Comparison of ENCODE assay signal across 15 cellular contexts in the genomic region with DNA sequence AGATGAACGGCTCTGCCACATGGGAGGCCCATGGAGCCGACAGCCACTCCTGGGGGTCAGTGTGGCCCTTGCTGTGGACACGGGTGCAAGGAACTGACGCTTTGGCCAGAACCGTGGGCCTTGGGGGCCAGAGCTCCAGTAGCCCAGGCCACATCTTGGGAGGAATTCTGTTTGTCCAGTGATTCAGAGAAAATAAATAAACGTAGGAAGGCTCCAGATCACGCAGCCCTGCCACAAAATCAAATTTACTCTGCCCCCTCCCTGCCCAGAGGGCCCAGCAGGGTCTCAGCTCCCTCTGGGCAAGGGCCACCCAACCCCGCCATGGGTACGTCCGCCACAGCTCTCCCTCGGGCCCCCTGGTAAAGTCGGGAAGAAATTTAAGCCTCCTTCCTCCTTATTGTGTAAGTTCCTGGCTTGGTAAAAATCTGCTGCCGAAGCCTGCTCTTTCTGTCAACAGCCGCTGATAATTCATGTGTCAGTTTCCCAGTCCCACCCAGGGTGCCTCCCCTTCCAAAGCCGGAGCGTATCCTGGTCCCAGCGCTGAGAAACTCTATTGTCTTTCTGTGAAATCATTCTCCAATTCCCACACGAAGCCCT. TPM values are rescaled to one million over a fixed set of nuclear protein-coding genes. Genes with fewer than 3 reads are reported as not detected.
DNase-seq lines count a peak whose midpoint lies in the region; ATAC-seq and TF ChIP-seq lines count a peak whose summit lies in the region.
"Had no signal": no experiment of that assay in that cellular context is flagged by ENCODE, and none has a peak within 500 bp of the region (broad histone marks: within the 10 kb centered on the region; RNA-seq: fewer than 3 reads in every experiment).

No MANE protein-coding gene starts in this region.

- H2BK20ac ChIP-seq in IMR-90 (ENCODE audit: low read depth, low read length), result peak overlapping the region; percentile 95

- dilution Hi-C loops in IMR-90 (cut with HindIII; ENCODE audit: low sequenced_read_pairs, unreplicated experiment), result no loop called here

- POLR2A ChIA-PET in IMR-90 (lab: Charles Lee; ENCODE audit: unreplicated experiment) (no interaction called here), T-cell (lab: Charles Lee) (no interaction called here)

- ATAC-seq in IMR-90 (ENCODE audit: low read depth), result peak; percentile 35
- no peak for ATAC-seq in HG02642 (IDR thresholded peaks at IDR 0.05; ENCODE audit: poor library complexity, unreplicated experiment)
- no peak for ATAC-seq in T-cell (replicated peaks in 1 of 4)
- ATAC-seq: activated T-helper 17 cell treated with anti-CD3 and anti-CD28 coated beads, Interleukin-2, amount 50 U/mL, for 72 hours had no signal

- H4K5ac ChIP-seq in IMR-90 (ENCODE audit: low read depth, low read length), result peak overlapping the region; percentile 70

- CTCF ChIA-PET in IMR-90 (lab: Yijun Ruan, JAX) (no interaction called here), T-cell (lab: Charles Lee) (no interaction called here)

- H2AFZ ChIP-seq in IMR-90 (replicated peaks; ENCODE audit: low read length, poor library complexity), result peak overlapping the region; percentile 66

- intact Hi-C loops in IMR-90 (cut with micrococcal nuclease), result no loop called here

- H3K4me3 ChIP-seq in BLaER1 (no peak overlapping the region), IMR-90 (ENCODE audit: insufficient read depth, low read depth, low read length) (no peak overlapping the region), endodermal cell (ENCODE audit: low read length) (no peak overlapping the region), mucosa of stomach (ENCODE audit: low read length) (peak overlapping the region; percentile 15)
- H3K4me3 ChIP-seq: thyroid gland had no signal

- H4K8ac ChIP-seq in IMR-90 (ENCODE audit: low read depth in 2 of 2, low read length in 2 of 2), result peak overlapping the region; percentile 61 to 66

- WGBS in IMR-90 (ENCODE audit: extremely low coverage in 2 of 2, insufficient read length in 1 of 2), 2 experiments, result 17% methylated on average over 6 of the region's 18 CpGs; no CpG with 5 or more reads in 1 of the 2 experiments
- 83 to 89% methylated on average over 12 to 18 of the region's 18 CpGs for WGBS in endodermal cell (ENCODE audit: insufficient coverage in 1 of 2, insufficient read length in 1 of 2), 2 experiments

- peak overlapping the region; percentile 74 for H2AK9ac ChIP-seq in IMR-90 (replicated peaks; ENCODE audit: low read depth, low read length, poor library complexity)

- peak overlapping the region; percentile 65 for H2AK5ac ChIP-seq in IMR-90 (ENCODE audit: low read depth, low read length)

- no peak overlapping the region for H3K27ac ChIP-seq in BLaER1
- H3K27ac ChIP-seq in IMR-90 (ENCODE audit: insufficient read depth, low read length), result peak overlapping the region; percentile 76
- H3K27ac ChIP-seq in endodermal cell (ENCODE audit: low read depth, low read length), result peak overlapping the region; percentile 10
- H3K27ac ChIP-seq: thyroid gland had no signal

- no peak for TF ChIP-seq POLR2A in IMR-90 (IDR thresholded peaks at IDR 0.05; ENCODE audit: low read depth, low read length)

- H3K36me3 Mint-ChIP-seq in endodermal cell (ENCODE audit: low read depth), result no peaks in the 10 kb centered on the region
- H3K36me3 Mint-ChIP-seq in T-cell, result no peaks in the 10 kb centered on the region
- H3K36me3 Mint-ChIP-seq: natural killer cell treated with Interleukin-12 subunit alpha and Interleukin-12 subunit beta and Interleukin-15 and Interleukin-18, amount 100 ng/mL, for 72 hours had no signal

- H3K9ac ChIP-seq in BLaER1, result no peak overlapping the region
- H3K9ac ChIP-seq in IMR-90 (ENCODE audit: low read depth, low read length), result no peak overlapping the region
- H3K9ac ChIP-seq in endodermal cell (ENCODE audit: extremely low read depth, low read length, poor library complexity, severe bottlenecking), result no peak overlapping the region
- H3K9ac ChIP-seq in mucosa of stomach (ENCODE audit: low read length), result peak overlapping the region; percentile 68

- peak overlapping the region; percentile 97 for H2BK5ac ChIP-seq in IMR-90 (ENCODE audit: low read depth, low read length, poor library complexity, severe bottlenecking)

- BruUV-seq in IMR-90 (replicated peaks; lab: Mats Ljungman, UMichigan), result no TSS peak

- peak overlapping the region; percentile 4; the same call in 1 of the 2 replicates for H3K23ac ChIP-seq in IMR-90 (ENCODE audit: low read depth, low read length)

- peaks cover 11% of the 10 kb centered on the region for H3K9me3 Mint-ChIP-seq in endodermal cell
- H3K9me3 Mint-ChIP-seq in T-cell, result no peaks in the 10 kb centered on the region
- H3K9me3 Mint-ChIP-seq: activated T-helper 17 cell treated with anti-CD3 and anti-CD28 coated beads, Interleukin-2, amount 50 U/mL, for 72 hours had no signal

- peaks cover 58% of the 10 kb centered on the region for H3K4me1 ChIP-seq in BLaER1
- peaks cover 38% of the 10 kb centered on the region for H3K4me1 ChIP-seq in IMR-90 (ENCODE audit: control insufficient read depth, insufficient read depth, low read length)
- no peaks in the 10 kb centered on the region for H3K4me1 ChIP-seq in endodermal cell (ENCODE audit: control insufficient read depth, insufficient read depth, low read length)
- H3K4me1 ChIP-seq in mucosa of stomach (ENCODE audit: control insufficient read depth, insufficient read depth, low read length), result peaks cover 68% of the 10 kb centered on the region
- H3K4me1 ChIP-seq: thyroid gland had no signal

- no peak overlapping the region for H3K56ac ChIP-seq in IMR-90 (ENCODE audit: extremely low read depth, insufficient read depth, low read length)

- peak overlapping the region; percentile 89 for H3K4me2 ChIP-seq in BLaER1
- H3K4me2 ChIP-seq in IMR-90 (ENCODE audit: low read depth, low read length), result peak overlapping the region; percentile 50

- DNase-seq in IMR-90 (peak; percentile 67), endodermal cell (no peak), NCI-H345 treated with DMSO at 0.1 percent for 48 hours (lab: John Stamatoyannopoulos, UW; ENCODE audit: unreplicated experiment) (no peak), T-cell (no peak), cerebellar cortex (ENCODE audit: low spot score) (no peak)
- DNase-seq: DMS53; NK-92 treated with Interleukin-12 subunit alpha and Interleukin-12 subunit beta, amount 100 ng/mL, for 24 hours; stimulated activated CD4-positive, alpha-beta T cell treated with anti-CD3 and anti-CD28 coated beads, Interleukin-2, amount 100 ng/mL, for 48 hours; thyroid gland had no signal

- H3K36me3 ChIP-seq in BLaER1 (no peaks in the 10 kb centered on the region), IMR-90 (ENCODE audit: control insufficient read depth, insufficient read depth, low read length) (no peaks in the 10 kb centered on the region), endodermal cell (ENCODE audit: control insufficient read depth, insufficient read depth, low read length) (no peaks in the 10 kb centered on the region), mucosa of stomach (ENCODE audit: control insufficient read depth, insufficient read depth, low read length) (no peaks in the 10 kb centered on the region)
- H3K36me3 ChIP-seq: thyroid gland had no signal

- TF ChIP-seq CTCF in IMR-90 (conservative IDR thresholded peaks at IDR 0.05; ENCODE audit: low read depth, low read length) (no peak), endodermal cell (conservative IDR thresholded peaks at IDR 0.05) (no peak)

- H3K27ac Mint-ChIP-seq in endodermal cell (no peak overlapping the region), T-cell (no peak overlapping the region)
- H3K27ac Mint-ChIP-seq: activated T-helper 17 cell treated with anti-CD3 and anti-CD28 coated beads, Interleukin-2, amount 50 U/mL, for 72 hours; natural killer cell treated with Interleukin-12 subunit alpha and Interleukin-12 subunit beta and Interleukin-15 and Interleukin-18, amount 100 ng/mL, for 72 hours had no signal

- no peaks in the 10 kb centered on the region; a peak in 1 of 4 replicates for H3K79me1 ChIP-seq in IMR-90 (ENCODE audit: low read depth in 1 of 2, low read length in 2 of 2)

- peak overlapping the region; percentile 77 for H4K91ac ChIP-seq in IMR-90 (ENCODE audit: insufficient read depth, low read depth, low read length)

- TF ChIP-seq RAD21 in IMR-90 (IDR thresholded peaks at IDR 0.05; ENCODE audit: low read length), result no peak

- H3K9me3 ChIP-seq in BLaER1 (no peaks in the 10 kb centered on the region), IMR-90 (ENCODE audit: control insufficient read depth, insufficient read depth, low read length) (no peaks in the 10 kb centered on the region), endodermal cell (ENCODE audit: control insufficient read depth, low read length) (peaks cover 13% of the 10 kb centered on the region), mucosa of stomach (ENCODE audit: control insufficient read depth, low read length) (no peaks in the 10 kb centered on the region)
- H3K9me3 ChIP-seq: thyroid gland had no signal

- peaks cover 17% of the 10 kb centered on the region for H3K9me1 ChIP-seq in IMR-90 (ENCODE audit: insufficient read depth, low read length)

- H3K4me1 Mint-ChIP-seq in endodermal cell (peaks cover 6% of the 10 kb centered on the region), T-cell (peaks cover 0 to 3% (median 2%) of the 10 kb centered on the region in 3 donors)

- H3K4me3 Mint-ChIP-seq in endodermal cell, result no peak overlapping the region
- no peak overlapping the region for H3K4me3 Mint-ChIP-seq in T-cell
- H3K4me3 Mint-ChIP-seq: activated T-helper 17 cell treated with anti-CD3 and anti-CD28 coated beads, Interleukin-2, amount 50 U/mL, for 72 hours; natural killer cell treated with Interleukin-12 subunit alpha and Interleukin-12 subunit beta and Interleukin-15 and Interleukin-18, amount 100 ng/mL, for 72 hours had no signal

- H3K27me3 ChIP-seq in BLaER1 (no peaks in the 10 kb centered on the region), IMR-90 (ENCODE audit: control insufficient read depth, insufficient read depth, low read length) (no peaks in the 10 kb centered on the region), endodermal cell (ENCODE audit: control insufficient read depth, insufficient read depth, low read length, poor library complexity, severe bottlenecking) (no peaks in the 10 kb centered on the region), mucosa of stomach (ENCODE audit: control insufficient read depth, insufficient read depth, low read length) (no peaks in the 10 kb centered on the region)
- H3K27me3 ChIP-seq: thyroid gland had no signal

- H4K20me1 ChIP-seq in BLaER1, result no peaks in the 10 kb centered on the region
- H4K20me1 ChIP-seq in IMR-90 (ENCODE audit: insufficient read depth, low read length), result no peaks in the 10 kb centered on the region; the same call in 1 of the 2 replicates

- peak overlapping the region; percentile 95 for H3K4ac ChIP-seq in IMR-90 (ENCODE audit: low read depth, low read length)

- H3K27me3 Mint-ChIP-seq in endodermal cell (ENCODE audit: insufficient read depth) (no peaks in the 10 kb centered on the region), T-cell (peaks cover 0 to 13% of the 10 kb centered on the region in 2 donors)

- 0 out of 2 replicates have a peak overlapping the region, but pooled peaks have one; percentile 10 for H3K14ac ChIP-seq in IMR-90 (replicated peaks; ENCODE audit: low read depth, low read length)

- peak overlapping the region; percentile 65 for H3K18ac ChIP-seq in IMR-90 (ENCODE audit: low read depth, low read length)

- H2BK15ac ChIP-seq in IMR-90 (ENCODE audit: low read depth, low read length), result peak overlapping the region; percentile 23; the same call in 1 of the 3 replicates

- peak overlapping the region; percentile 96 for H2BK120ac ChIP-seq in IMR-90 (ENCODE audit: low read depth, low read length)

- in situ Hi-C loops in IMR-90 (cut with MboI; ENCODE audit: low sequenced_read_pairs), result no loop called here

RNA-seq across cellular contexts. Expression of a gene that starts 6.9 kb away (rescaled TPM):
- not detected in 2 replicates for total RNA-seq in IMR-90 (2012; rRNA removed)
- polyA plus RNA-seq in IMR-90 (2012; rRNA removed), result 0.01 and 0.02 TPM in 2 replicates
- under 0.01 TPM in 1 of 2 replicates, not detected in the other for polyA plus RNA-seq in IMR-90 (2012; cell fraction: cytosol; rRNA removed)
- under 0.01 and 0.01 TPM in 2 replicates for polyA plus RNA-seq in IMR-90 (2012; cell fraction: nucleus; rRNA removed; ENCODE audit: low replicate concordance)
- not detected for total RNA-seq in endodermal cell
- not detected for polyA plus RNA-seq in endodermal cell (2013, experiment 1 of 2)
- polyA plus RNA-seq in endodermal cell (2013, experiment 2 of 2), result not detected
- under 1 TPM in 3 of 5 donors, not detected in 2; 0.03 TPM for total RNA-seq in T-cell
- total RNA-seq: activated T-helper 17 cell treated with anti-CD3 and anti-CD28 coated beads, Interleukin-2, amount 50 U/mL, for 72 hours; LHCN-M2; natural killer cell treated with Interleukin-12 subunit alpha and Interleukin-12 subunit beta and Interleukin-15 and Interleukin-18, amount 100 ng/mL, for 72 hours; thyroid gland had no signal
